24 cellular contexts compared by ENCODE assay signal in genomic region chr10:20289055-20289454, GRCh38.
"Had no signal": no experiment of that assay in that cellular context is flagged by ENCODE, and none has a peak within 500 bp of the region (broad histone marks: within the 10 kb centered on the region; RNA-seq: fewer than 3 reads in every experiment).

No MANE protein-coding gene starts in this region.

- H3K36me3 ChIP-seq: left ventricle myocardium inferior, pancreas, right atrium auricular region, right lobe of liver, suprapubic skin, thoracic aorta, tibial nerve, upper lobe of left lung, vagina had no signal

- ATAC-seq: heart left ventricle; left colon; naive thymus-derived CD8-positive, alpha-beta T cell; pancreas; right lobe of liver; stimulated activated effector memory CD8-positive, alpha-beta T cell treated with anti-CD3 and anti-CD28 coated beads, Interleukin-12 subunit alpha, Interleukin-12 subunit beta, amount 100 ng/mL, for 72 hours had no signal

- H3K4me1 ChIP-seq: pancreas, right atrium auricular region, right lobe of liver, suprapubic skin, upper lobe of left lung, vagina had no signal

- H3K4me3 ChIP-seq: heart left ventricle, left ventricle myocardium inferior, lung, pancreas, right atrium auricular region, right lobe of liver, skin epidermis, suprapubic skin, thoracic aorta, tibial nerve, upper lobe of left lung, vagina had no signal

- H3K27me3 ChIP-seq: heart left ventricle, pancreas, right atrium auricular region, right lobe of liver, suprapubic skin, tibial nerve, upper lobe of left lung, vagina had no signal

- H3K9me3 ChIP-seq: pancreas, right atrium auricular region, right lobe of liver, suprapubic skin, thoracic aorta, tibial nerve, upper lobe of left lung, vagina had no signal

- DNase-seq: heart left ventricle; hypothalamus; immature natural killer cell; kidney; left colon; left ventricle myocardium inferior; naive thymus-derived CD8-positive, alpha-beta T cell; nucleus accumbens; pancreas; right lobe of liver; stimulated activated CD4-positive, alpha-beta T cell treated with anti-CD3 and anti-CD28 coated beads, Interleukin-12 subunit alpha, Interleukin-12 subunit beta, amount 100 ng/mL, for 4 hours; stimulated activated CD4-positive, alpha-beta T cell treated with anti-CD3 and anti-CD28 coated beads, Interleukin-15, amount 100 ng/mL, for 24 hours; stimulated activated CD4-positive, alpha-beta T cell treated with anti-CD3 and anti-CD28 coated beads, Interleukin-2, amount 100 ng/mL, for 24 hours; stimulated activated CD4-positive, alpha-beta T cell treated with anti-CD3 and anti-CD28 coated beads, Interleukin-4, amount 100 ng/mL, for 24 hours; stimulated activated naive CD4-positive, alpha-beta T cell; upper lobe of left lung had no signal

- H3K27ac ChIP-seq: heart left ventricle, left ventricle myocardium inferior, pancreas, right atrium auricular region, right lobe of liver, skin epidermis, suprapubic skin, upper lobe of left lung, vagina had no signal
